ENCODE assay signal across 14 cellular contexts in the genomic region with DNA sequence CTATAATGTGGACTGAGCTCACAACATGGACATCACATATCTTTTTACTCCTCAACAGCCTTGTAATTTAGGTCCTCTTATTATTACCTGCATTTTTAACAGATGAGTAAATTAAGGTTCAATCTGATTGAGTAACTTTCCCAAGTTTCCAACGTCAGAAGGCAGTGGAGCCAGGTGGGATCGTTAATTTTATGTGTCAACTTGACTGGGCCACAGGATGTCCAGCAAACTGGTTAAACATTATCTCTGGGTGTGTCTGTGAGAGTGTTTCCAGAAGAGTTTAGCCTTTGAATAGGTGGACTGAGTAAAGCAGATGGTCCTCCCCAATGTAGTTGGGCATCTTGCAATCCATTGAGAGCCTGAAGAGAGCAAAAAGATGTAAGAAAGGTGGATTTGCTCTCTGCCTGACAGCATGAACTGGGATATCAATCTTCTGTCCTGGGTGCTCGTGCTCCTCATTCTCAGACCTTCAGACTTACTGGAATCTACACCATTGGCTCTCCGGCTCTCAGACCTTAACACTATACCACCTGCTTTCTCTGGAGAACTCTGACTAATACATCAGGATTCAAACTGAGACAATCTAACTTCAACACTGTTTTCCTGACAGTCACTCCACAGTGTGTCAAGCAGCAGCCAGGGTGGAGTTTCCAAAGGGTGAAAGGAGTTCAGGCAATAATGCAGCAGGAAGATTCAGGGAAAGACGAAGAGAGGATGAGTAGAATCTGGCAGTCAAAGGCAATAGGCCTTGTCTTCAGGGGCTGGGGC. TPM values are rescaled to one million over a fixed set of nuclear protein-coding genes. Genes with fewer than 3 reads are reported as not detected.
DNase-seq lines count a peak whose midpoint lies in the region; ATAC-seq and TF ChIP-seq lines count a peak whose summit lies in the region.
"Had no signal": no experiment of that assay in that cellular context is flagged by ENCODE, and none has a peak within 500 bp of the region (broad histone marks: within the 10 kb centered on the region; RNA-seq: fewer than 3 reads in every experiment).

No MANE protein-coding gene starts in this region.

- CTCF ChIA-PET in MCF 10A (lab: Yijun Ruan, JAX): interaction anchor here (1.1 kb wide), 1 partner anchor 56 kb away, joined by 3 read pairs; no protein-coding TSS in a partner anchor

- no peak overlapping the region for H3K4me3 ChIP-seq in subcutaneous abdominal adipose tissue (ENCODE audit: low read depth in 1 of 5, low read length in 5 of 5)
- H3K4me3 ChIP-seq: body of pancreas, right lobe of liver, thoracic aorta had no signal

- H3K9me3 Mint-ChIP-seq in MCF 10A (ENCODE audit: unreplicated experiment): peaks cover 9% of the 10 kb centered on the region

- H3K36me3 Mint-ChIP-seq in MCF 10A (ENCODE audit: insufficient read depth, unreplicated experiment): no peaks in the 10 kb centered on the region

- H3K27me3 Mint-ChIP-seq in MCF 10A (ENCODE audit: insufficient read depth, unreplicated experiment): no peaks in the 10 kb centered on the region

- peaks cover 0 to 3% (median 0%) of the 10 kb centered on the region in 5 donors for H3K9me3 ChIP-seq in subcutaneous abdominal adipose tissue (ENCODE audit: control insufficient read depth in 5 of 5, low read length in 5 of 5)
- H3K9me3 ChIP-seq: body of pancreas, right lobe of liver, thoracic aorta had no signal

- H3K27ac Mint-ChIP-seq in MCF 10A (ENCODE audit: low read depth, unreplicated experiment): peak overlapping the region; percentile 87
- H3K27ac Mint-ChIP-seq: T-helper 1 cell treated with Interleukin-12 subunit alpha and Interleukin-12 subunit beta and Interleukin-4 antibody, amounts not matched to agents 30 μg/mL and 1 μg/mL, for 36 hours had no signal

- no peak for TF ChIP-seq CTCF in MCF 10A (IDR thresholded peaks at IDR 0.05; ENCODE audit: unreplicated experiment)

- H3K27ac ChIP-seq in subcutaneous abdominal adipose tissue (ENCODE audit: low read depth, low read length): peak overlapping the region; percentile 45
- H3K27ac ChIP-seq: HL-60, right lobe of liver, thoracic aorta had no signal

- H3K4me1 ChIP-seq in subcutaneous abdominal adipose tissue (ENCODE audit: control insufficient read depth in 5 of 5, insufficient read depth in 5 of 5, low read length in 5 of 5): peaks cover 3 to 7% (median 6%) of the 10 kb centered on the region in 5 donors
- H3K4me1 ChIP-seq: body of pancreas, right lobe of liver had no signal

- BruUV-seq in MCF 10A (replicated peaks; lab: Mats Ljungman, UMichigan): no TSS peak

- POLR2A ChIA-PET in MCF 10A (lab: Yijun Ruan, JAX): interaction anchor here (1.5 to 1.6 kb wide), 2 partner anchors 59 to 810 kb away, joined by 3 to 8 read pairs; a partner anchor contains a TSS

- intact Hi-C loops in MCF 10A (cut with micrococcal nuclease) (no loop called here), left ventricle myocardium superior (cut with micrococcal nuclease) (no loop called here), left colon (cut with DNase I, micrococcal nuclease) (no loop called here)

- H3K9ac ChIP-seq in subcutaneous abdominal adipose tissue (ENCODE audit: low read length in 5 of 5): no peak overlapping the region

- no peak overlapping the region for H3K4me3 Mint-ChIP-seq in MCF 10A (ENCODE audit: unreplicated experiment)
- H3K4me3 Mint-ChIP-seq: T-helper 1 cell treated with Interleukin-12 subunit alpha and Interleukin-12 subunit beta and Interleukin-4 antibody, amounts not matched to agents 30 μg/mL and 1 μg/mL, for 36 hours had no signal

- H3K36me3 ChIP-seq in subcutaneous abdominal adipose tissue (ENCODE audit: control insufficient read depth in 5 of 5, insufficient read depth in 5 of 5, low read length in 5 of 5): no peaks in the 10 kb centered on the region
- H3K36me3 ChIP-seq: right lobe of liver, thoracic aorta had no signal

- peak; percentile 47 for ATAC-seq in left ventricle myocardium superior
- no peak for ATAC-seq in left colon
- ATAC-seq: body of pancreas had no signal

- H3K4me1 Mint-ChIP-seq in MCF 10A (ENCODE audit: insufficient read depth, unreplicated experiment): peaks cover 30% of the 10 kb centered on the region

- H3K27me3 ChIP-seq in subcutaneous abdominal adipose tissue (ENCODE audit: control insufficient read depth in 5 of 5, insufficient read depth in 4 of 5, low read length in 5 of 5): no peaks in the 10 kb centered on the region
- H3K27me3 ChIP-seq: body of pancreas, right lobe of liver had no signal

- DNase-seq in HCEC 1CT (peak; percentile 30), MCF 10A (ENCODE audit: unreplicated experiment) (peak; percentile 64), left ventricle myocardium superior (no peak), left colon (no peak), dedifferentiated amniotic fluid mesenchymal stem cell (ENCODE audit: extremely low spot score) (no peak), NK-92 (lab: John Stamatoyannopoulos, UW; ENCODE audit: unreplicated experiment) (no peak)
- no peak for DNase-seq in activated effector memory CD4-positive, alpha-beta T cell treated with Interleukin-2 at 50 U/mL for 16 hours
- DNase-seq: activated CD4-positive, alpha-beta T cell treated with anti-CD3 and anti-CD28 coated beads, Interleukin-2, amount 50 U/mL, for 1 hour; body of pancreas; right lobe of liver had no signal

RNA-seq across cellular contexts. Expression of a gene that starts 58.8 kb away (rescaled TPM):
- 8.4 and 10.2 TPM in 2 replicates for total RNA-seq in MCF 10A (2022)
- 8.5 TPM for total RNA-seq in left ventricle myocardium superior
- 1 to 10 TPM; 1.9 to 6.5 TPM for total RNA-seq in left colon

Comparison
In these comparisons a context has a peak if more than half of its experiments do, and no peak if none do; other contexts are left out.
1. DNase-seq: peak in HCEC 1CT (single experiment) and MCF 10A (single experiment); none in left ventricle myocardium superior (single experiment), left colon (0 of 2), activated effector memory CD4-positive, alpha-beta T cell treated with Interleukin-2 at 50 U/mL for 16 hours (single experiment), dedifferentiated amniotic fluid mesenchymal stem cell (single experiment) and NK-92 (single experiment).